ENCODE assay signal across 1 cellular context in genomic region chr12:124422570-124423523, GRCh38.
TF ChIP-seq lines count a peak whose summit lies in the region.

No MANE protein-coding gene starts in this region.

TF ChIP-seq in HepG2, 621 proteins besides CTCF, POLR2A, EP300 and RAD21 (continued from another document and continues in another):
- peak; percentile 37; the same call in 1 of the 2 replicates for TF ChIP-seq ZGPAT (CRISPR knock-in tag; IDR thresholded peaks at IDR 0.05)
- TF ChIP-seq CHD4 (IDR thresholded peaks at IDR 0.05; ENCODE audit: borderline replicate concordance, low read length): no peak
- no peak for TF ChIP-seq SCMH1 (CRISPR knock-in tag; IDR thresholded peaks at IDR 0.05; ENCODE audit: borderline replicate concordance)
- TF ChIP-seq TARDBP (CRISPR knock-in tag; IDR thresholded peaks at IDR 0.05): peak; percentile 56
- TF ChIP-seq LRRFIP1 (CRISPR knock-in tag; conservative IDR thresholded peaks at IDR 0.05): no peak
- no peak for TF ChIP-seq PCBP1 (IDR thresholded peaks at IDR 0.05; ENCODE audit: borderline replicate concordance, low read depth, low read length)
- TF ChIP-seq ZSCAN21 (CRISPR knock-in tag; IDR thresholded peaks at IDR 0.05; ENCODE audit: borderline replicate concordance): 0 out of 2 replicates have a peak, but pooled peaks have one; percentile 55
- no peak; the same call in 1 of the 2 replicates for TF ChIP-seq CBX5 (CRISPR knock-in tag; IDR thresholded peaks at IDR 0.05; ENCODE audit: borderline replicate concordance)
- TF ChIP-seq ZNF615 (CRISPR knock-in tag; IDR thresholded peaks at IDR 0.05; ENCODE audit: borderline replicate concordance): no peak
- no peak for TF ChIP-seq LBX2 (CRISPR knock-in tag; IDR thresholded peaks at IDR 0.05; ENCODE audit: borderline replicate concordance)
- no peak for TF ChIP-seq HBP1 (CRISPR knock-in tag; IDR thresholded peaks at IDR 0.05; ENCODE audit: low read depth)
- no peak for TF ChIP-seq GPBP1L1 (CRISPR knock-in tag; IDR thresholded peaks at IDR 0.05)
- TF ChIP-seq ZBTB44 (CRISPR knock-in tag; IDR thresholded peaks at IDR 0.05): no peak
- TF ChIP-seq ZMYM4 (CRISPR knock-in tag; IDR thresholded peaks at IDR 0.05): no peak
- no peak for TF ChIP-seq FOXK2 (IDR thresholded peaks at IDR 0.05)
- TF ChIP-seq USF2 (IDR thresholded peaks at IDR 0.05; ENCODE audit: low read depth, low read length): no peak
- TF ChIP-seq USF2 (CRISPR knock-in tag; IDR thresholded peaks at IDR 0.05; ENCODE audit: borderline replicate concordance): no peak
- no peak for TF ChIP-seq TOPORS (CRISPR knock-in tag; IDR thresholded peaks at IDR 0.05)
- no peak for TF ChIP-seq NFAT5 (CRISPR knock-in tag; IDR thresholded peaks at IDR 0.05)
- no peak for TF ChIP-seq ZFP36L2 (CRISPR knock-in tag; IDR thresholded peaks at IDR 0.05)
- TF ChIP-seq MTF2 (CRISPR knock-in tag; IDR thresholded peaks at IDR 0.05; ENCODE audit: borderline replicate concordance): no peak
- peak; percentile 45; the same call in 1 of the 2 replicates for TF ChIP-seq ZBTB20 (CRISPR knock-in tag; IDR thresholded peaks at IDR 0.05; ENCODE audit: borderline replicate concordance, low read depth)
- TF ChIP-seq CCAR2 (optimal IDR thresholded peaks at IDR 0.05; ENCODE audit: low read depth, low read length): no peak
- no peak for TF ChIP-seq ZNF569 (CRISPR knock-in tag; IDR thresholded peaks at IDR 0.05; ENCODE audit: borderline replicate concordance)
- no peak for TF ChIP-seq POGK (CRISPR knock-in tag; conservative IDR thresholded peaks at IDR 0.05)
- TF ChIP-seq NR2F2 (IDR thresholded peaks at IDR 0.05; ENCODE audit: borderline replicate concordance, low read depth): no peak
- TF ChIP-seq MXD3 (CRISPR knock-in tag; IDR thresholded peaks at IDR 0.05): no peak
- peak; percentile 51 for TF ChIP-seq UBTF (CRISPR knock-in tag; IDR thresholded peaks at IDR 0.05)
- TF ChIP-seq IKZF4 (CRISPR knock-in tag; IDR thresholded peaks at IDR 0.05; ENCODE audit: borderline replicate concordance, low read depth, not compliant biosample characterization): no peak
- no peak for TF ChIP-seq TAF15 (IDR thresholded peaks at IDR 0.05; ENCODE audit: low read depth, low read length, poor library complexity, severe bottlenecking)
- TF ChIP-seq ZNF331 (CRISPR knock-in tag; IDR thresholded peaks at IDR 0.05): no peak
- TF ChIP-seq NFIB (CRISPR knock-in tag; IDR thresholded peaks at IDR 0.05; ENCODE audit: borderline replicate concordance): no peak
